In genomic region chr21:36569511-36569910, GRCh38 we compare ENCODE assay signal across 34 cellular contexts.
"Had no signal": no experiment of that assay in that cellular context is flagged by ENCODE, and none has a peak within 500 bp of the region (broad histone marks: within the 10 kb centered on the region; RNA-seq: fewer than 3 reads in every experiment).

No MANE protein-coding gene starts in this region.

- H3K36me3 ChIP-seq: MG63 had no signal

- H3K9me3 ChIP-seq: MG63 had no signal

- H3K4me3 ChIP-seq: MG63 had no signal

- DNase-seq: Karpas-422, Kasumi-1, KG1, MG63, MM.1S, MV-4-11, NCI-H1048, NCI-H1092, NCI-H1092 treated with DMSO at 0.1 percent for 48 hours, NCI-H1105, NCI-H1105 treated with DMSO at 0.1 percent for 48 hours, NCI-H1417, NCI-H1417 treated with DMSO at 0.1 percent for 48 hours, NCI-H1436, NCI-H1436 treated with DMSO at 0.1 percent for 48 hours, NCI-H146, NCI-H1694, NCI-H187, NCI-H187 treated with DMSO at 0.1 percent for 48 hours, NCI-H1930, NCI-H2029, NCI-H2029 treated with DMSO at 0.1 percent for 48 hours, NCI-H2081, NCI-H2081 treated with DMSO at 0.1 percent for 48 hours, NCI-H2107, NCI-H2171, NCI-H2171 treated with DMSO at 0.1 percent for 48 hours, NCI-H2227 treated with DMSO at 0.1 percent for 48 hours, NCI-H226, NCI-H345, NCI-H446, NCI-H446 treated with DMSO at 0.1 percent for 48 hours, NCI-H510A had no signal

- H3K9ac ChIP-seq: KMS-11 had no signal

- H3K27ac ChIP-seq: KMS-11 had no signal

- H3K4me2 ChIP-seq: KMS-11 had no signal
